15 cellular contexts compared by ENCODE assay signal in genomic region chr17:17698371-17698770, GRCh38. TPM values are rescaled to one million over a fixed set of nuclear protein-coding genes. Genes with fewer than 3 reads are reported as not detected.
A peak's percentile ranks its signal among the peaks of the same experiment; 100 is the strongest.
DNase-seq lines count a peak whose midpoint lies in the region; ATAC-seq and TF ChIP-seq lines count a peak whose summit lies in the region.
"Had no signal": no experiment of that assay in that cellular context is flagged by ENCODE, and none has a peak within 500 bp of the region (broad histone marks: within the 10 kb centered on the region; RNA-seq: fewer than 3 reads in every experiment).

No MANE protein-coding gene starts in this region.

- no peak overlapping the region for H3K9ac ChIP-seq in colonic mucosa (ENCODE audit: low read depth in 2 of 2, low read length in 2 of 2)

- peaks cover 41% of the 10 kb centered on the region for H3F3A ChIP-seq in PC-9 (ENCODE audit: insufficient read depth, low read depth)

- intact Hi-C loops in Caco-2 (cut with micrococcal nuclease; ENCODE audit: unreplicated experiment) = no loop called here
- intact Hi-C loops in PC-9 (cut with micrococcal nuclease; ENCODE audit: unreplicated experiment) = no loop called here
- intact Hi-C loops in spleen (cut with DNase I; ENCODE audit: low total_unique reads) = no loop called here
- intact Hi-C loops in colonic mucosa (cut with DNase I) = no loop called here
- intact Hi-C loops in CD14-positive monocyte (cut with micrococcal nuclease) = loop anchor here in 1 of 2 donors (5.0 to 10.0 kb wide), 2 partner anchors 54 to 336 kb away; partner anchors contain the start of genes ATPAF2 and GID4

- no peaks in the 10 kb centered on the region for H3K9me2 ChIP-seq in PC-9 (ENCODE audit: insufficient read depth)

- no peak for TF ChIP-seq CTCF in Caco-2 (IDR thresholded peaks at IDR 0.05; ENCODE audit: insufficient read depth in 1 of 2, low read depth in 1 of 2, low read length in 1 of 2, severe bottlenecking in 1 of 2, unreplicated experiment in 1 of 2)
- TF ChIP-seq CTCF in PC-9 (conservative IDR thresholded peaks at IDR 0.05) = no peak
- TF ChIP-seq CTCF in lung (IDR thresholded peaks at IDR 0.05; ENCODE audit: control extremely low read depth, extremely low read depth) = no peak
- TF ChIP-seq CTCF in spleen (IDR thresholded peaks at IDR 0.05 in 8 of 11, conservative IDR thresholded peaks at IDR 0.05 in 3 of 11) = no peak
- TF ChIP-seq CTCF in colonic mucosa (IDR thresholded peaks at IDR 0.05) = no peak
- TF ChIP-seq CTCF in CD14-positive monocyte (IDR thresholded peaks at IDR 0.05) = no peak

- peak overlapping the region; percentile 51 for H3K27ac Mint-ChIP-seq in Caco-2 (ENCODE audit: unreplicated experiment)
- no peak overlapping the region for H3K27ac Mint-ChIP-seq in CD14-positive monocyte
- H3K27ac Mint-ChIP-seq: activated naive CD8-positive, alpha-beta T cell treated with anti-CD3 and anti-CD28 coated beads, Interleukin-2, amount 50 U/mL, for 24 hours; dendritic cell treated with granulocyte-macrophage colony-stimulating factor and Interleukin-4, amounts not matched to agents 40 ng/mL and 50 ng/mL, for 4 days had no signal

- H3K27ac ChIP-seq in PC-9 (0 out of 2 replicates have a peak overlapping the region, but pooled peaks have one; percentile 24), lung (ENCODE audit: low read depth in 1 of 2, low read length in 1 of 2) (peak overlapping the region; percentile 35 to 40), spleen (peak overlapping the region in 7 of 8 donors; percentile 0 to 97 (median 34)), colonic mucosa (no peak overlapping the region)
- H3K27ac ChIP-seq: WERI-Rb-1 had no signal

- no peaks in the 10 kb centered on the region for H3K27me3 ChIP-seq in Caco-2 (replicated peaks; ENCODE audit: control insufficient read depth, insufficient read depth, low read length)
- H3K27me3 ChIP-seq in PC-9 (ENCODE audit: insufficient read depth, low read depth) = no peaks in the 10 kb centered on the region
- H3K27me3 ChIP-seq in lung (ENCODE audit: control insufficient read depth, insufficient read depth) = no peaks in the 10 kb centered on the region
- H3K27me3 ChIP-seq in spleen (replicated peaks in 1 of 7) = peaks cover 0 to 13% (median 0%) of the 10 kb centered on the region in 7 donors
- no peaks in the 10 kb centered on the region for H3K27me3 ChIP-seq in colonic mucosa

- DNase-seq in Caco-2 (no peak), PC-9 (no peak), lung (ENCODE audit: low spot score) (no peak), spleen (no peak), colonic mucosa (no peak), DMS 273 (lab: John Stamatoyannopoulos, UW; ENCODE audit: unreplicated experiment) (no peak), kidney glomerular epithelial cell (lab: John Stamatoyannopoulos, UW) (no peak), CD14-positive monocyte (ENCODE audit: low spot score) (no peak)
- DNase-seq: activated naive CD8-positive, alpha-beta T cell treated with anti-CD3 and anti-CD28 coated beads, Interleukin-2, amount 50 U/mL, for 24 hours; CD8-positive, alpha-beta T cell; NCI-H1417 treated with DMSO at 0.1 percent for 48 hours; SHP77; stimulated activated CD8-positive, alpha-beta memory T cell treated with anti-CD3 and anti-CD28 coated beads, Interleukin-4, amount 100 ng/mL, for 48 hours had no signal

- peaks cover 92% of the 10 kb centered on the region for H3K79me2 ChIP-seq in PC-9 (ENCODE audit: low read depth)

- BruUV-seq in Caco-2 (replicated peaks; lab: Mats Ljungman, UMichigan) (no TSS peak), PC-9 (replicated peaks; lab: Mats Ljungman, UMichigan) (no TSS peak)

- POLR2A ChIA-PET in Caco-2 (lab: Charles Lee) = no interaction called here
- POLR2A ChIA-PET in PC-9 (lab: Charles Lee; ENCODE audit: unreplicated experiment) = no interaction called here

- H3K4me3 ChIP-seq in Caco-2 (ENCODE audit: low read depth, low read length) (no peak overlapping the region), PC-9 (no peak overlapping the region), lung (no peak overlapping the region), spleen (no peak overlapping the region), colonic mucosa (no peak overlapping the region)

- peaks cover 2% of the 10 kb centered on the region; the same call in 1 of the 2 replicates for H3K36me3 ChIP-seq in Caco-2 (ENCODE audit: control insufficient read depth, insufficient read depth, low read length)
- peaks cover 5% of the 10 kb centered on the region; the same call in 1 of the 2 replicates for H3K36me3 ChIP-seq in PC-9 (ENCODE audit: low read depth)
- H3K36me3 ChIP-seq in lung (ENCODE audit: control insufficient read depth in 2 of 2, insufficient read depth in 2 of 2, low read length in 2 of 2) = no peaks in the 10 kb centered on the region
- no peaks in the 10 kb centered on the region for H3K36me3 ChIP-seq in spleen
- H3K36me3 ChIP-seq in colonic mucosa = no peaks in the 10 kb centered on the region

- H3K9me3 Mint-ChIP-seq in Caco-2 (ENCODE audit: unreplicated experiment) (no peaks in the 10 kb centered on the region), CD14-positive monocyte (peaks cover 0 to 4% (median 0%) of the 10 kb centered on the region in 7 donors)
- H3K9me3 Mint-ChIP-seq: activated naive CD8-positive, alpha-beta T cell treated with anti-CD3 and anti-CD28 coated beads, Interleukin-2, amount 50 U/mL, for 24 hours; CD8-positive, alpha-beta T cell; dendritic cell treated with granulocyte-macrophage colony-stimulating factor and Interleukin-4, amounts not matched to agents 40 ng/mL and 50 ng/mL, for 4 days had no signal

- H3K36me3 Mint-ChIP-seq in Caco-2 (ENCODE audit: insufficient read depth, unreplicated experiment) = peaks cover 35% of the 10 kb centered on the region
- peaks cover 14 to 28% of the 10 kb centered on the region in 2 donors for H3K36me3 Mint-ChIP-seq in CD14-positive monocyte
- H3K36me3 Mint-ChIP-seq: CD8-positive, alpha-beta T cell had no signal

- H3K27me3 Mint-ChIP-seq in Caco-2 (ENCODE audit: insufficient read depth, unreplicated experiment) (no peaks in the 10 kb centered on the region), CD14-positive monocyte (ENCODE audit: low read depth in 3 of 3) (peaks cover 19 to 27% (median 21%) of the 10 kb centered on the region in 3 donors)
- H3K27me3 Mint-ChIP-seq: activated naive CD8-positive, alpha-beta T cell treated with anti-CD3 and anti-CD28 coated beads, Interleukin-2, amount 50 U/mL, for 24 hours had no signal

- H3K9me3 ChIP-seq in Caco-2 (no peaks in the 10 kb centered on the region), PC-9 (ENCODE audit: insufficient read depth, low read depth) (no peaks in the 10 kb centered on the region), lung (ENCODE audit: control insufficient read depth in 2 of 2, insufficient read depth in 1 of 2, low read length in 1 of 2) (no peaks in the 10 kb centered on the region), spleen (no peaks in the 10 kb centered on the region), colonic mucosa (no peaks in the 10 kb centered on the region)

- CTCF ChIA-PET in Caco-2 (lab: Charles Lee) = no interaction called here
- CTCF ChIA-PET in PC-9 (lab: Charles Lee) = no interaction called here

- H3K4me1 ChIP-seq in Caco-2 (peaks cover 14% of the 10 kb centered on the region), PC-9 (replicated peaks; ENCODE audit: insufficient read depth) (peaks cover 48% of the 10 kb centered on the region), lung (ENCODE audit: control insufficient read depth in 2 of 2, insufficient read depth in 2 of 2, low read length in 2 of 2) (peaks cover 13 to 44% of the 10 kb centered on the region in 2 donors), spleen (peaks cover 22 to 97% (median 83%) of the 10 kb centered on the region in 6 donors), colonic mucosa (peaks cover 29% of the 10 kb centered on the region)

- no peak for TF ChIP-seq POLR2A in spleen (IDR thresholded peaks at IDR 0.05)

- H3K4me2 ChIP-seq in PC-9 = peak overlapping the region; percentile 36

- H4K20me1 ChIP-seq in PC-9 (ENCODE audit: insufficient read depth) = peaks cover 68% of the 10 kb centered on the region

- H3K4me1 Mint-ChIP-seq in Caco-2 (ENCODE audit: low read depth, unreplicated experiment) (peaks cover 37% of the 10 kb centered on the region), CD14-positive monocyte (peaks cover 36% of the 10 kb centered on the region)

- ATAC-seq in lung (ENCODE audit: insufficient read depth, low FRiP score) = no peak
- ATAC-seq: activated naive CD8-positive, alpha-beta T cell treated with anti-CD3 and anti-CD28 coated beads, Interleukin-2, amount 50 U/mL, for 24 hours; CD8-positive, alpha-beta T cell had no signal

- H3K4me3 Mint-ChIP-seq in Caco-2 (ENCODE audit: unreplicated experiment) (no peak overlapping the region), CD14-positive monocyte (no peak overlapping the region)
- H3K4me3 Mint-ChIP-seq: activated naive CD8-positive, alpha-beta T cell treated with anti-CD3 and anti-CD28 coated beads, Interleukin-2, amount 50 U/mL, for 24 hours; CD8-positive, alpha-beta T cell; dendritic cell treated with granulocyte-macrophage colony-stimulating factor and Interleukin-4, amounts not matched to agents 40 ng/mL and 50 ng/mL, for 4 days had no signal

- H2AFZ ChIP-seq in PC-9 = no peak overlapping the region

- WGBS in lung, 2 donors = 56 to 71% methylated on average over 5 of the region's 5 CpGs
- WGBS in spleen, 5 donors = 44 to 56% (median 52%) methylated on average over 5 of the region's 5 CpGs

RNA-seq across cellular contexts. Expression of gene RAI1, which starts 17.1 kb away (rescaled TPM):
- total RNA-seq in Caco-2 (2022) (44.3 and 46.7 TPM in 2 replicates), PC-9 (2021) (86.3 and 92.9 TPM in 2 replicates), lung (10 to 100 TPM; 41.6 to 44.4 TPM), spleen (10 to 100 TPM; 28.9 to 61.9 (median 40.3) TPM), colonic mucosa (10 to 100 TPM; 21.8 to 24.5 TPM)
- polyA plus RNA-seq in lung (10 to 100 TPM; 14.5 to 15.1 TPM), spleen (10 to 100 TPM in 1 of 3 donors, 1 to 10 TPM in 2; 5.4 to 19.7 (median 6.1) TPM), CD14-positive monocyte (1 to 10 TPM in 1 of 2 donors, under 1 TPM in 1; 0.89 to 1.5 TPM)
